In genomic region chr10:88886557-88886956, GRCh38 we compare ENCODE assay signal across 11 cellular contexts. TPM values are rescaled to one million over a fixed set of nuclear protein-coding genes. Genes with fewer than 3 reads are reported as not detected.
DNase-seq lines count a peak whose midpoint lies in the region; ATAC-seq and TF ChIP-seq lines count a peak whose summit lies in the region.
"Had no signal": no experiment of that assay in that cellular context is flagged by ENCODE, and none has a peak within 500 bp of the region (broad histone marks: within the 10 kb centered on the region; RNA-seq: fewer than 3 reads in every experiment).

No MANE protein-coding gene starts in this region.

- H3K4me3 ChIP-seq in Panc1 (ENCODE audit: low read depth in 2 of 2, low read length in 2 of 2) = no peak overlapping the region

- no peaks in the 10 kb centered on the region for H3K27me3 ChIP-seq in Panc1 (ENCODE audit: control insufficient read depth, insufficient read depth, low read length)

- CTCF ChIA-PET in GM10248 (lab: Yijun Ruan, JAX) = interaction anchor here (4.0 to 7.4 kb wide), 4 partner anchors 9 to 50 kb away, joined by 16 to 59 read pairs (median 43); no protein-coding TSS in a partner anchor
- CTCF ChIA-PET in Panc1 (lab: Charles Lee) = no interaction called here

- H3K4me1 ChIP-seq in Panc1 (ENCODE audit: control insufficient read depth, insufficient read depth, low read length) = peaks cover 60% of the 10 kb centered on the region

- in situ Hi-C loops in Panc1 (cut with HindIII; ENCODE audit: low pct_unique_long_range_greater_than_20kb, low sequenced_read_pairs) = no loop called here

- H3K36me3 ChIP-seq in Panc1 (ENCODE audit: control insufficient read depth, insufficient read depth, low read length) = no peaks in the 10 kb centered on the region

- DNase-seq in GM10248 (ENCODE audit: extremely low spot score) (peak; percentile 38), Panc1 (ENCODE audit: low read depth, low spot score) (no peak), NCI-H1436 treated with DMSO at 0.1 percent for 48 hours (lab: John Stamatoyannopoulos, UW) (no peak), SW 1271 (lab: John Stamatoyannopoulos, UW) (no peak), D341Med (ENCODE audit: low spot score) (no peak), activated gamma-delta T cell treated with Interleukin-2 at 50 U/mL for 16 hours (no peak)
- DNase-seq: activated naive CD4-positive, alpha-beta T cell; midbrain had no signal

- H3K9me3 ChIP-seq in Panc1 (ENCODE audit: control insufficient read depth, insufficient read depth, low read depth, low read length) = no peaks in the 10 kb centered on the region

- ATAC-seq in GM18870 (IDR thresholded peaks at IDR 0.05; ENCODE audit: unreplicated experiment) (peak; percentile 41), HG02852 (IDR thresholded peaks at IDR 0.05; ENCODE audit: unreplicated experiment) (peak; percentile 56), Panc1 (no peak)

- POLR2A ChIA-PET in GM10248 (lab: Yijun Ruan, JAX) (no interaction called here), Panc1 (lab: Charles Lee) (interaction anchor here (0.6 kb wide), 1 partner anchor 10 kb away, joined by 3 read pairs; no protein-coding TSS in a partner anchor)

- BruUV-seq in Panc1 (replicated peaks; lab: Mats Ljungman, UMichigan) = no TSS peak

- intact Hi-C loops in Panc1 (cut with micrococcal nuclease; ENCODE audit: unreplicated experiment) = no loop called here

- peak overlapping the region; percentile 100 for H3K27ac ChIP-seq in Panc1 (ENCODE audit: low read length)

- no peak for TF ChIP-seq CTCF in GM10248 (IDR thresholded peaks at IDR 0.05; ENCODE audit: control extremely low read depth, extremely low read depth, low read depth, missing control alignments)
- TF ChIP-seq CTCF in Panc1 (IDR thresholded peaks at IDR 0.05) = no peak

RNA-seq across cellular contexts. Expression of gene STAMBPL1, which starts 6.5 kb away (rescaled TPM):
- 25.2 TPM for total RNA-seq in Panc1 (2021; ENCODE audit: unreplicated experiment)
- 18.3 TPM for polyA plus RNA-seq in Panc1 (2012; ENCODE audit: insufficient read length)

RNA-seq across cellular contexts. Expression of gene ANKRD22, which starts 34.9 kb away (rescaled TPM):
- total RNA-seq in Panc1 (2021; ENCODE audit: unreplicated experiment) = 0.15 TPM
- not detected for polyA plus RNA-seq in Panc1 (2012; ENCODE audit: insufficient read length)
- total RNA-seq: SK-MEL-5 had no signal
